In the genomic region with DNA sequence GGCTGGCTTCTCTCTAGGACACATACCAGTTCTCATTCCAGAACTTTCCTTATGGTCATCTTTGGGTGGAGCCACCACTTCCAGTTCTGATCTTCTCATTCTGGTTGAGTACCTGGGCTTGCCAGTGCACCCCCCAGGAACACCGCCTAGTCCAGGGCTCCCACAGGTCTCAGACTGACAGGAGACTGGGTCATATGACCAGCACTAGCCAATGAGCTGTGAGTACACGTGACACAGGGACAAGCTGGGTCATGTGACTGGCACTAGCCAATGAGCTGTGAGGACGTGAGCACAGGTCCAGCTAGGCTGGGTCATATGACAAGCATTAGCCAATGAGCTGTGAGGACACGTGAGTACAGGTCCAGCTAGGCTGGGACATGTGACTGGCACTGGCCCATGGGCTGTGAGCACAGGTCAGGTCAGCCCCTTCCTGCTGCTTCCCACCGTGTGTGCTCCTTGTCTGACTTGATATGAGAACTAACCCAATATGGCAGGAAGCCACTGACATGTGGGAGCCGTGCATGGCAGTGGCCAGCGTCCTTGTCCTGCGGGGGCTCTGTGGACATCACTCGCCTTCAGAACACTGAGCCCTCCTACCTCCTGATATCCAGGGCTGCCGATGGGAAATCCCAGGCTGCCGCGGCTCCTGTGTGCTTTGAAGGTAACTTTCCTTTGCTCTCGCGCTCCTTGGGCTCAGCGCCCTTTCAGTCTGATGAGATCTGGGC, we compare ENCODE assay signal across 1 cellular context.
TF ChIP-seq lines count a peak whose summit lies in the region.

No MANE protein-coding gene starts in this region.

TF ChIP-seq in K562, 482 proteins besides CTCF, POLR2A, EP300 and RAD21 (continued from another document and continues in another):
- TF ChIP-seq, protein P1, sequence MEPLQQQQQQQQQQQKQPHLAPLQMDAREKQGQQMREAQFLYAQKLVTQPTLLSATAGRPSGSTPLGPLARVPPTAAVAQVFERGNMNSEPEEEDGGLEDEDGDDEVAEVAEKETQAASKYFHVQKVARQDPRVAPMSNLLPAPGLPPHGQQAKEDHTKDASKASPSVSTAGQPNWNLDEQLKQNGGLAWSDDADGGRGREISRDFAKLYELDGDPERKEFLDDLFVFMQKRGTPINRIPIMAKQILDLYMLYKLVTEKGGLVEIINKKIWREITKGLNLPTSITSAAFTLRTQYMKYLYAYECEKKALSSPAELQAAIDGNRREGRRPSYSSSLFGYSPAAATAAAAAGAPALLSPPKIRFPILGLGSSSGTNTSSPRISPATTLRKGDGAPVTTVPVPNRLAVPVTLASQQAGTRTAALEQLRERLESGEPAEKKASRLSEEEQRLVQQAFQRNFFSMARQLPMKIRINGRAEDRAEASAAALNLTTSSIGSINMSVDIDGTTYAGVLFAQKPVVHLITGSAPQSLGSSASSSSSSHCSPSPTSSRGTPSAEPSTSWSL (CRISPR knock-in tag; IDR thresholded peaks at IDR 0.05; ENCODE audit: borderline replicate concordance), result no peak
- TF ChIP-seq POLR3A (IDR thresholded peaks at IDR 0.05; ENCODE audit: borderline replicate concordance, extremely low read depth, insufficient read depth, insufficient read length) (no peak), PCBP2 (IDR thresholded peaks at IDR 0.05; ENCODE audit: low read depth, low read length, poor library complexity, severe bottlenecking) (no peak), ZNF175 (CRISPR knock-in tag; IDR thresholded peaks at IDR 0.05; ENCODE audit: low read depth) (peak; percentile 86; the same call in 1 of the 2 replicates), GTF2B (IDR thresholded peaks at IDR 0.05; ENCODE audit: extremely low read depth, insufficient read length) (no peak), MYBL2 (IDR thresholded peaks at IDR 0.05; ENCODE audit: low read depth) (no peak), MYBL2 (CRISPR knock-in tag; IDR thresholded peaks at IDR 0.05; ENCODE audit: borderline replicate concordance) (no peak), L3MBTL2 (IDR thresholded peaks at IDR 0.05) (peak; percentile 96), ZNF184 (CRISPR knock-in tag; IDR thresholded peaks at IDR 0.05) (no peak), HDAC3 (IDR thresholded peaks at IDR 0.05; ENCODE audit: borderline replicate concordance, partially characterized antibody) (no peak), ZNF79 (CRISPR knock-in tag; IDR thresholded peaks at IDR 0.05; ENCODE audit: low read depth) (0 out of 2 replicates have a peak, but pooled peaks have one; percentile 54), THRAP3 (IDR thresholded peaks at IDR 0.05; ENCODE audit: borderline replicate concordance) (no peak), ZNF174 (CRISPR knock-in tag; IDR thresholded peaks at IDR 0.05) (no peak), TARDBP (IDR thresholded peaks at IDR 0.05) (no peak), HDAC8 (tag; IDR thresholded peaks at IDR 0.05) (no peak), ELF4 (CRISPR knock-in tag; IDR thresholded peaks at IDR 0.05) (no peak), ARID4B (CRISPR knock-in tag; IDR thresholded peaks at IDR 0.05) (no peak), SMAD4 (CRISPR knock-in tag; conservative IDR thresholded peaks at IDR 0.05) (no peak), ZNF551 (CRISPR knock-in tag; IDR thresholded peaks at IDR 0.05) (no peak), HSF4 (CRISPR knock-in tag; IDR thresholded peaks at IDR 0.05; ENCODE audit: borderline replicate concordance) (no peak), BACH1 (tag; IDR thresholded peaks at IDR 0.05) (no peak), TCF7L2 (IDR thresholded peaks at IDR 0.05; ENCODE audit: low read depth, low read length) (no peak), JUN (IDR thresholded peaks at IDR 0.05; ENCODE audit: borderline replicate concordance, low read depth, low read length) (peak; percentile 45; the same call in 1 of the 2 replicates), JUN (CRISPR knock-in tag; IDR thresholded peaks at IDR 0.05; ENCODE audit: borderline replicate concordance) (no peak), TAL1 (IDR thresholded peaks at IDR 0.05) (no peak), ZNF146 (CRISPR knock-in tag; IDR thresholded peaks at IDR 0.05; ENCODE audit: unreplicated experiment) (no peak), SPI1 (IDR thresholded peaks at IDR 0.05; ENCODE audit: borderline replicate concordance, low read depth, low read length) (no peak), ZNF316 (IDR thresholded peaks at IDR 0.05) (no peak), DACH1 (IDR thresholded peaks at IDR 0.05; ENCODE audit: partially characterized antibody) (no peak), EP400 (IDR thresholded peaks at IDR 0.05) (no peak; the same call in 1 of the 2 replicates), ARID2 (IDR thresholded peaks at IDR 0.05) (no peak), KDM4B (IDR thresholded peaks at IDR 0.05; ENCODE audit: borderline replicate concordance in 2 of 2, low read depth in 1 of 2) (no peak; a peak in 1 of 4 replicates), MYNN (IDR thresholded peaks at IDR 0.05) (no peak), MYNN (CRISPR knock-in tag; IDR thresholded peaks at IDR 0.05) (no peak), PRPF4 (IDR thresholded peaks at IDR 0.05; ENCODE audit: insufficient read depth, low read depth, low read length, poor library complexity, severe bottlenecking) (no peak), EWSR1 (IDR thresholded peaks at IDR 0.05; ENCODE audit: borderline replicate concordance, low read depth, partially characterized antibody) (no peak), JUND (IDR thresholded peaks at IDR 0.05; ENCODE audit: borderline replicate concordance, low read depth, low read length) (no peak), JUND (tag; IDR thresholded peaks at IDR 0.05; ENCODE audit: borderline replicate concordance, low read depth, low read length) (no peak; the same call in 2 of the 3 replicates)
- TF ChIP-seq, protein P2, sequence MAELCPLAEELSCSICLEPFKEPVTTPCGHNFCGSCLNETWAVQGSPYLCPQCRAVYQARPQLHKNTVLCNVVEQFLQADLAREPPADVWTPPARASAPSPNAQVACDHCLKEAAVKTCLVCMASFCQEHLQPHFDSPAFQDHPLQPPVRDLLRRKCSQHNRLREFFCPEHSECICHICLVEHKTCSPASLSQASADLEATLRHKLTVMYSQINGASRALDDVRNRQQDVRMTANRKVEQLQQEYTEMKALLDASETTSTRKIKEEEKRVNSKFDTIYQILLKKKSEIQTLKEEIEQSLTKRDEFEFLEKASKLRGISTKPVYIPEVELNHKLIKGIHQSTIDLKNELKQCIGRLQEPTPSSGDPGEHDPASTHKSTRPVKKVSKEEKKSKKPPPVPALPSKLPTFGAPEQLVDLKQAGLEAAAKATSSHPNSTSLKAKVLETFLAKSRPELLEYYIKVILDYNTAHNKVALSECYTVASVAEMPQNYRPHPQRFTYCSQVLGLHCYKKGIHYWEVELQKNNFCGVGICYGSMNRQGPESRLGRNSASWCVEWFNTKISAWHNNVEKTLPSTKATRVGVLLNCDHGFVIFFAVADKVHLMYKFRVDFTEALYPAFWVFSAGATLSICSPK (IDR thresholded peaks at IDR 0.05; ENCODE audit: borderline replicate concordance), result no peak
- TF ChIP-seq, protein P3, sequence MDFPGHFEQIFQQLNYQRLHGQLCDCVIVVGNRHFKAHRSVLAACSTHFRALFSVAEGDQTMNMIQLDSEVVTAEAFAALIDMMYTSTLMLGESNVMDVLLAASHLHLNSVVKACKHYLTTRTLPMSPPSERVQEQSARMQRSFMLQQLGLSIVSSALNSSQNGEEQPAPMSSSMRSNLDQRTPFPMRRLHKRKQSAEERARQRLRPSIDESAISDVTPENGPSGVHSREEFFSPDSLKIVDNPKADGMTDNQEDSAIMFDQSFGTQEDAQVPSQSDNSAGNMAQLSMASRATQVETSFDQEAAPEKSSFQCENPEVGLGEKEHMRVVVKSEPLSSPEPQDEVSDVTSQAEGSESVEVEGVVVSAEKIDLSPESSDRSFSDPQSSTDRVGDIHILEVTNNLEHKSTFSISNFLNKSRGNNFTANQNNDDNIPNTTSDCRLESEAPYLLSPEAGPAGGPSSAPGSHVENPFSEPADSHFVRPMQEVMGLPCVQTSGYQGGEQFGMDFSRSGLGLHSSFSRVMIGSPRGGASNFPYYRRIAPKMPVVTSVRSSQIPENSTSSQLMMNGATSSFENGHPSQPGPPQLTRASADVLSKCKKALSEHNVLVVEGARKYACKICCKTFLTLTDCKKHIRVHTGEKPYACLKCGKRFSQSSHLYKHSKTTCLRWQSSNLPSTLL (IDR thresholded peaks at IDR 0.05), result no peak
- TF ChIP-seq, protein P4, sequence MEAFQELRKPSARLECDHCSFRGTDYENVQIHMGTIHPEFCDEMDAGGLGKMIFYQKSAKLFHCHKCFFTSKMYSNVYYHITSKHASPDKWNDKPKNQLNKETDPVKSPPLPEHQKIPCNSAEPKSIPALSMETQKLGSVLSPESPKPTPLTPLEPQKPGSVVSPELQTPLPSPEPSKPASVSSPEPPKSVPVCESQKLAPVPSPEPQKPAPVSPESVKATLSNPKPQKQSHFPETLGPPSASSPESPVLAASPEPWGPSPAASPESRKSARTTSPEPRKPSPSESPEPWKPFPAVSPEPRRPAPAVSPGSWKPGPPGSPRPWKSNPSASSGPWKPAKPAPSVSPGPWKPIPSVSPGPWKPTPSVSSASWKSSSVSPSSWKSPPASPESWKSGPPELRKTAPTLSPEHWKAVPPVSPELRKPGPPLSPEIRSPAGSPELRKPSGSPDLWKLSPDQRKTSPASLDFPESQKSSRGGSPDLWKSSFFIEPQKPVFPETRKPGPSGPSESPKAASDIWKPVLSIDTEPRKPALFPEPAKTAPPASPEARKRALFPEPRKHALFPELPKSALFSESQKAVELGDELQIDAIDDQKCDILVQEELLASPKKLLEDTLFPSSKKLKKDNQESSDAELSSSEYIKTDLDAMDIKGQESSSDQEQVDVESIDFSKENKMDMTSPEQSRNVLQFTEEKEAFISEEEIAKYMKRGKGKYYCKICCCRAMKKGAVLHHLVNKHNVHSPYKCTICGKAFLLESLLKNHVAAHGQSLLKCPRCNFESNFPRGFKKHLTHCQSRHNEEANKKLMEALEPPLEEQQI (IDR thresholded peaks at IDR 0.05), result no peak
- TF ChIP-seq, protein P5, sequence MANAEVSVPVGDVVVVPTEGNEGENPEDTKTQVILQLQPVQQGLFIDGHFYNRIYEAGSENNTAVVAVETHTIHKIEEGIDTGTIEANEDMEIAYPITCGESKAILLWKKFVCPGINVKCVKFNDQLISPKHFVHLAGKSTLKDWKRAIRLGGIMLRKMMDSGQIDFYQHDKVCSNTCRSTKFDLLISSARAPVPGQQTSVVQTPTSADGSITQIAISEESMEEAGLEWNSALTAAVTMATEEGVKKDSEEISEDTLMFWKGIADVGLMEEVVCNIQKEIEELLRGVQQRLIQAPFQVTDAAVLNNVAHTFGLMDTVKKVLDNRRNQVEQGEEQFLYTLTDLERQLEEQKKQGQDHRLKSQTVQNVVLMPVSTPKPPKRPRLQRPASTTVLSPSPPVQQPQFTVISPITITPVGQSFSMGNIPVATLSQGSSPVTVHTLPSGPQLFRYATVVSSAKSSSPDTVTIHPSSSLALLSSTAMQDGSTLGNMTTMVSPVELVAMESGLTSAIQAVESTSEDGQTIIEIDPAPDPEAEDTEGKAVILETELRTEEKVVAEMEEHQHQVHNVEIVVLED (CRISPR knock-in tag; IDR thresholded peaks at IDR 0.05), result peak; percentile 59
- TF ChIP-seq, protein P6, sequence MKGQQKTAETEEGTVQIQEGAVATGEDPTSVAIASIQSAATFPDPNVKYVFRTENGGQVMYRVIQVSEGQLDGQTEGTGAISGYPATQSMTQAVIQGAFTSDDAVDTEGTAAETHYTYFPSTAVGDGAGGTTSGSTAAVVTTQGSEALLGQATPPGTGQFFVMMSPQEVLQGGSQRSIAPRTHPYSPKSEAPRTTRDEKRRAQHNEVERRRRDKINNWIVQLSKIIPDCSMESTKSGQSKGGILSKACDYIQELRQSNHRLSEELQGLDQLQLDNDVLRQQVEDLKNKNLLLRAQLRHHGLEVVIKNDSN (CRISPR knock-in tag; IDR thresholded peaks at IDR 0.05), result peak; percentile 100
